ENCODE assay signal across 20 cellular contexts in the genomic region with DNA sequence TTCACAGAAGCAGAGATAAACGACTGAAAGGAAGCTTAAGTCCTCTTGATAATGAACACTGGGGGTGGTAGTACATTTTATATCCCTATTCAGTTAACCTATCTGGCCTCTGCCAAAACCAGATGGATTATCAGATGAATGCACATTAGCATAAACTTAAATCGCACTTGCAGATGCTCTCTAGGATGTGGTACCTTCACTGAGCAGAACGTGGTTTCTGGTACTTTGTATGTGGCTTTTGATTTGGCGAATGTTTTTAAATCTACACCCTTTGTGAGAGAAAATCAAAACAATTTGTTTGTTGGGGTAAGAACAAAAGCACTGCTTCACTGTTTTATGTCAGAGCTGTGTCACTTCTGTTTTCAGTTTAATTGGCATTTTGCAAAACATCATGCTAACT. TPM values are rescaled to one million over a fixed set of nuclear protein-coding genes. Genes with fewer than 3 reads are reported as not detected.
DNase-seq lines count a peak whose midpoint lies in the region; ATAC-seq, FAIRE-seq and TF ChIP-seq lines count a peak whose summit lies in the region.
"Had no signal": no experiment of that assay in that cellular context is flagged by ENCODE, and none has a peak within 500 bp of the region (broad histone marks: within the 10 kb centered on the region; RNA-seq: fewer than 3 reads in every experiment).

No MANE protein-coding gene starts in this region.

- H3K27ac ChIP-seq in K562 (ENCODE audit: extremely low read depth, low read depth, low read length) = no peak overlapping the region
- H3K27ac ChIP-seq: C4-2B had no signal

- TF ChIP-seq EP300 in K562 (IDR thresholded peaks at IDR 0.05; ENCODE audit: low read length) = no peak

- intact Hi-C loops in K562 (cut with micrococcal nuclease) = no loop called here

- H2AFZ ChIP-seq in K562 (ENCODE audit: low read depth, low read length) = no peak overlapping the region

- in situ Hi-C loops in K562 (cut with MboI) = no loop called here

- H3K9me3 ChIP-seq in K562 (replicated peaks; ENCODE audit: control insufficient read depth, insufficient read depth, low read depth, low read length) = no peaks in the 10 kb centered on the region

- POLR2A ChIA-PET in K562 (lab: Yijun Ruan, JAX) = no interaction called here
- POLR2A ChIA-PET in naive thymus-derived CD8-positive, alpha-beta T cell (lab: Charles Lee) = no interaction called here

- no peaks in the 10 kb centered on the region for H4K20me1 ChIP-seq in K562 (replicated peaks; ENCODE audit: control insufficient read depth, insufficient read depth, low read length)

- no peak overlapping the region for H3K4me3 Mint-ChIP-seq in activated CD8-positive, alpha-beta memory T cell treated with anti-CD3 and anti-CD28 coated beads, Interleukin-2, amount 10 ng/mL, durations not matched to agents 7 days and 5 days
- peak overlapping the region in 4 of 10 donors; percentile 6 to 47 (median 18) for H3K4me3 Mint-ChIP-seq in naive thymus-derived CD8-positive, alpha-beta T cell
- no peak overlapping the region for H3K4me3 Mint-ChIP-seq in progenitor cell of endocrine pancreas (ENCODE audit: low read depth)

- no peak overlapping the region for H3K4me3 ChIP-seq in K562

- CTCF ChIA-PET in activated CD8-positive, alpha-beta memory T cell treated with anti-CD3 and anti-CD28 coated beads, Interleukin-2, amount 10 ng/mL, durations not matched to agents 7 days and 5 days (lab: Charles Lee) = no interaction called here
- CTCF ChIA-PET in K562 (lab: Yijun Ruan, JAX; ENCODE audit: low intra/inter-chr PET ratio) = no interaction called here

- FAIRE-seq in H54 (lab: Jason Lieb, UNC) (peak; percentile 15), K562 (lab: Jason Lieb, UNC) (peak; percentile 35)

- H3K4me2 ChIP-seq in K562 (ENCODE audit: insufficient read depth, low read length) = no peak overlapping the region

- H3K9me1 ChIP-seq in K562 (ENCODE audit: control insufficient read depth, insufficient read depth, low read length) = no peaks in the 10 kb centered on the region

- peaks cover 13% of the 10 kb centered on the region for H3K36me3 Mint-ChIP-seq in activated CD8-positive, alpha-beta memory T cell treated with anti-CD3 and anti-CD28 coated beads, Interleukin-2, amount 10 ng/mL, durations not matched to agents 7 days and 5 days
- peaks cover 13 to 45% (median 31%) of the 10 kb centered on the region in 3 donors for H3K36me3 Mint-ChIP-seq in naive thymus-derived CD8-positive, alpha-beta T cell
- H3K36me3 Mint-ChIP-seq in progenitor cell of endocrine pancreas (ENCODE audit: insufficient read depth) = peaks cover 38% of the 10 kb centered on the region

- no peaks in the 10 kb centered on the region for H3K79me2 ChIP-seq in K562 (ENCODE audit: control insufficient read depth, insufficient read depth, low read length)

- H3K9me3 Mint-ChIP-seq in activated CD8-positive, alpha-beta memory T cell treated with anti-CD3 and anti-CD28 coated beads, Interleukin-2, amount 10 ng/mL, durations not matched to agents 7 days and 5 days (ENCODE audit: low read depth) = peaks cover 2% of the 10 kb centered on the region
- H3K9me3 Mint-ChIP-seq in naive thymus-derived CD8-positive, alpha-beta T cell = peaks cover 0 to 18% (median 11%) of the 10 kb centered on the region in 9 donors
- peaks cover 27% of the 10 kb centered on the region for H3K9me3 Mint-ChIP-seq in progenitor cell of endocrine pancreas (ENCODE audit: low read depth)

- H3K27me3 ChIP-seq in K562 (ENCODE audit: control insufficient read depth in 2 of 2, insufficient read depth in 2 of 2, low read length in 2 of 2) = no peaks in the 10 kb centered on the region

- no peak for TF ChIP-seq RAD21 in K562 (CRISPR knock-in tag; conservative IDR thresholded peaks at IDR 0.05 in 1 of 2, IDR thresholded peaks at IDR 0.05 in 1 of 2)

- no peaks in the 10 kb centered on the region for H3K4me1 ChIP-seq in K562 (replicated peaks in 1 of 2; ENCODE audit: control insufficient read depth in 2 of 2, insufficient read depth in 2 of 2, low read length in 2 of 2)

- 22% methylated on average over 3 of the region's 4 CpGs for WGBS in K562 (ENCODE audit: insufficient coverage, low coverage, missing lambda C conversion rate)

- H3K27ac Mint-ChIP-seq in activated CD8-positive, alpha-beta memory T cell treated with anti-CD3 and anti-CD28 coated beads, Interleukin-2, amount 10 ng/mL, durations not matched to agents 7 days and 5 days = no peak overlapping the region
- peak overlapping the region in 2 of 10 donors; percentile 2 to 47 for H3K27ac Mint-ChIP-seq in naive thymus-derived CD8-positive, alpha-beta T cell
- no peak overlapping the region for H3K27ac Mint-ChIP-seq in progenitor cell of endocrine pancreas

- H3K36me3 ChIP-seq in K562 (ENCODE audit: control insufficient read depth, insufficient read depth, low read length) = no peaks in the 10 kb centered on the region

- no peak for DNase-seq in activated CD8-positive, alpha-beta memory T cell treated with anti-CD3 and anti-CD28 coated beads, Interleukin-2, amount 10 ng/mL, durations not matched to agents 7 days and 5 days
- no peak for DNase-seq in activated CD8-positive, alpha-beta memory T cell treated with anti-CD3 and anti-CD28 coated beads, Interleukin-2, amount 50 U/mL, for 48 hours
- DNase-seq in H54 (ENCODE audit: insufficient read length, low spot score) = no peak
- DNase-seq in K562 (ENCODE audit: extremely low read depth in 1 of 4, low spot score in 3 of 4) = no peak
- peak in 4 of 10 donors; percentile 54 to 86 (median 72) for DNase-seq in naive thymus-derived CD8-positive, alpha-beta T cell
- no peak for DNase-seq in NCI-H345 (lab: John Stamatoyannopoulos, UW)
- DNase-seq in progenitor cell of endocrine pancreas (ENCODE audit: low spot score, unreplicated experiment) = no peak
- DNase-seq: Calu3, DMS53, HCEC 1CT, Kasumi-1, MM.1S, NCI-H1105, NCI-H2107, NCI-H2227 treated with DMSO at 0.1 percent for 48 hours, NCI-H524 treated with DMSO at 0.1 percent for 48 hours had no signal

- ATAC-seq in activated CD8-positive, alpha-beta memory T cell treated with anti-CD3 and anti-CD28 coated beads, Interleukin-2, amount 10 ng/mL, durations not matched to agents 7 days and 5 days = peak; percentile 39
- ATAC-seq in K562 = no peak
- ATAC-seq in naive thymus-derived CD8-positive, alpha-beta T cell = peak; percentile 61 to 94
- no peak for ATAC-seq in GM21447 (IDR thresholded peaks at IDR 0.05; ENCODE audit: unreplicated experiment)
- ATAC-seq: Panc1 had no signal

- no peak for TF ChIP-seq POLR2A in H54 (IDR thresholded peaks at IDR 0.05; ENCODE audit: low read depth, low read length)
- TF ChIP-seq POLR2A in K562 (conservative IDR thresholded peaks at IDR 0.05) = no peak

- H3K27me3 Mint-ChIP-seq in activated CD8-positive, alpha-beta memory T cell treated with anti-CD3 and anti-CD28 coated beads, Interleukin-2, amount 10 ng/mL, durations not matched to agents 7 days and 5 days = no peaks in the 10 kb centered on the region
- peaks cover 0 to 1% (median 0%) of the 10 kb centered on the region in 5 donors for H3K27me3 Mint-ChIP-seq in naive thymus-derived CD8-positive, alpha-beta T cell
- no peaks in the 10 kb centered on the region for H3K27me3 Mint-ChIP-seq in progenitor cell of endocrine pancreas

- BruUV-seq in K562 (replicated peaks; lab: Mats Ljungman, UMichigan) = no TSS peak

- peaks cover 25% of the 10 kb centered on the region for H3K4me1 Mint-ChIP-seq in activated CD8-positive, alpha-beta memory T cell treated with anti-CD3 and anti-CD28 coated beads, Interleukin-2, amount 10 ng/mL, durations not matched to agents 7 days and 5 days
- H3K4me1 Mint-ChIP-seq in naive thymus-derived CD8-positive, alpha-beta T cell = peaks cover 18 to 54% (median 31%) of the 10 kb centered on the region in 4 donors
- H3K4me1 Mint-ChIP-seq in progenitor cell of endocrine pancreas (ENCODE audit: low read depth) = peaks cover 5% of the 10 kb centered on the region

- no peak for TF ChIP-seq CTCF in K562 (IDR thresholded peaks at IDR 0.05 in 2 of 3, conservative IDR thresholded peaks at IDR 0.05 in 1 of 3; ENCODE audit: insufficient read depth in 2 of 3, low read depth in 1 of 3, low read length in 3 of 3)
- no peak for TF ChIP-seq CTCF in progenitor cell of endocrine pancreas (IDR thresholded peaks at IDR 0.05; ENCODE audit: unreplicated experiment)

- H3K9ac ChIP-seq in K562 (ENCODE audit: insufficient read depth in 1 of 2, low read depth in 2 of 2, low read length in 2 of 2) = no peak overlapping the region

RNA-seq across cellular contexts. Expression of a gene that starts 21.2 kb away (rescaled TPM):
- total RNA-seq in activated CD8-positive, alpha-beta memory T cell treated with anti-CD3 and anti-CD28 coated beads, Interleukin-2, amount 10 ng/mL, durations not matched to agents 7 days and 5 days = 1 to 10 TPM; 1.5 to 1.8 TPM
- 6.9 and 26.0 TPM in 2 replicates for total RNA-seq in K562 (2011; cell fraction: chromatin; rRNA removed; ENCODE audit: low replicate concordance)
- 4.0 and 4.9 TPM in 2 replicates for total RNA-seq in K562 (2011; cell fraction: nucleolus; rRNA removed)
- 14.7 and 25.3 TPM in 2 replicates for total RNA-seq in K562 (2011; cell fraction: nucleoplasm; rRNA removed)
- total RNA-seq in K562 (2014; rRNA removed) (1.1 and 1.2 TPM in 2 replicates), K562 (2014; rRNA removed; fragmentation: Illumina TruSeq; extraction: Trizol) (3.5 and 4.2 TPM in 2 replicates), K562 (2015; rRNA removed; fragmentation: Illumina TruSeq; extraction: Trizol) (2.9 and 3.4 TPM in 2 replicates), K562 (2021) (1.4 and 1.6 TPM in 2 replicates), progenitor cell of endocrine pancreas (5.7 and 6.1 TPM in 2 replicates)
- polyA plus RNA-seq in K562 (2011; rRNA removed) (1.9 and 2.4 TPM in 2 replicates), K562 (2014; fragmentation: Illumina TruSeq; extraction: Trizol) (1.2 and 1.3 TPM in 2 replicates), K562 (2014; fragmentation: Nextera tagmentation; extraction: Ambion mirVana) (1 to 10 TPM; 2.6 to 3.9 TPM), K562 (2014; rRNA removed) (1.3 and 1.5 TPM in 2 replicates)
- polyA plus RNA-seq in K562 (2011; cell fraction: cytosol; rRNA removed) = 0.22 and 0.68 TPM in 2 replicates
- 5.5 and 6.8 TPM in 2 replicates for polyA plus RNA-seq in K562 (2011; cell fraction: nucleus; rRNA removed)
- 0.91 and 2.1 TPM in 2 replicates for polyA plus RNA-seq in K562 (2012)
- 3.8 and 5.4 TPM in 2 replicates for polyA minus RNA-seq in K562 (2011; rRNA and poly(A)+ RNA removed)
- polyA minus RNA-seq in K562 (2011; cell fraction: cytosol; rRNA and poly(A)+ RNA removed) = not detected in 2 replicates
- polyA minus RNA-seq in K562 (2011; cell fraction: nucleus; rRNA and poly(A)+ RNA removed) = 11.7 and 13.9 TPM in 2 replicates
- total RNA-seq in naive thymus-derived CD8-positive, alpha-beta T cell = 1 to 10 TPM; 3.1 to 3.5 TPM
- 1 to 10 TPM in 1 of 3 donors, under 1 TPM in 2; 0.71 to 1.2 (median 0.74) TPM for polyA plus RNA-seq in naive thymus-derived CD8-positive, alpha-beta T cell

RNA-seq across cellular contexts. Expression of a gene that starts 26.5 kb away (rescaled TPM):
- 1 to 10 TPM in 1 of 2 experiments, under 1 TPM in 1; 0.89 to 1.1 TPM for total RNA-seq in activated CD8-positive, alpha-beta memory T cell treated with anti-CD3 and anti-CD28 coated beads, Interleukin-2, amount 10 ng/mL, durations not matched to agents 7 days and 5 days
- total RNA-seq in K562 (2011; cell fraction: chromatin; rRNA removed; ENCODE audit: low replicate concordance) = 2.5 and 12.5 TPM in 2 replicates
- total RNA-seq in K562 (2011; cell fraction: nucleolus; rRNA removed) = 1.0 and 3.3 TPM in 2 replicates
- 10.9 and 21.6 TPM in 2 replicates for total RNA-seq in K562 (2011; cell fraction: nucleoplasm; rRNA removed)
- total RNA-seq in K562 (2014; rRNA removed) = 0.61 TPM in 1 of 2 replicates, not detected in the other
- total RNA-seq in K562 (2014; rRNA removed; fragmentation: Illumina TruSeq; extraction: Trizol) = 0.91 and 1.6 TPM in 2 replicates
- 1.3 and 1.4 TPM in 2 replicates for total RNA-seq in K562 (2015; rRNA removed; fragmentation: Illumina TruSeq; extraction: Trizol)
- 0.18 and 0.49 TPM in 2 replicates for total RNA-seq in K562 (2021)
- polyA plus RNA-seq in K562 (2011; rRNA removed) = 0.09 and 0.15 TPM in 2 replicates
- polyA plus RNA-seq in K562 (2011; cell fraction: cytosol; rRNA removed) = not detected in 2 replicates
- 0.67 and 0.77 TPM in 2 replicates for polyA plus RNA-seq in K562 (2011; cell fraction: nucleus; rRNA removed)
- polyA plus RNA-seq in K562 (2012) = 0.10 TPM in 1 of 2 replicates, not detected in the other
- polyA plus RNA-seq in K562 (2014; fragmentation: Illumina TruSeq; extraction: Trizol) = not detected in 2 replicates
- under 1 TPM in 1 of 2 experiments, not detected in 1; 0.06 TPM for polyA plus RNA-seq in K562 (2014; fragmentation: Nextera tagmentation; extraction: Ambion mirVana)
- 0.36 TPM in 1 of 2 replicates, not detected in the other for polyA plus RNA-seq in K562 (2014; rRNA removed)
- 7.0 and 8.1 TPM in 2 replicates for polyA minus RNA-seq in K562 (2011; rRNA and poly(A)+ RNA removed)
- polyA minus RNA-seq in K562 (2011; cell fraction: cytosol; rRNA and poly(A)+ RNA removed) = not detected in 2 replicates
- 9.8 and 14.2 TPM in 2 replicates for polyA minus RNA-seq in K562 (2011; cell fraction: nucleus; rRNA and poly(A)+ RNA removed)
- total RNA-seq in naive thymus-derived CD8-positive, alpha-beta T cell = 1 to 10 TPM; 1.2 TPM
- not detected for polyA plus RNA-seq in naive thymus-derived CD8-positive, alpha-beta T cell
- 2.7 and 3.5 TPM in 2 replicates for total RNA-seq in progenitor cell of endocrine pancreas

RNA-seq across cellular contexts. Expression of a gene that starts 31.2 kb away (rescaled TPM):
- total RNA-seq in activated CD8-positive, alpha-beta memory T cell treated with anti-CD3 and anti-CD28 coated beads, Interleukin-2, amount 10 ng/mL, durations not matched to agents 7 days and 5 days = under 1 TPM in 1 of 2 experiments, not detected in 1; 0.76 TPM
- total RNA-seq in K562 (2011; cell fraction: chromatin; rRNA removed; ENCODE audit: low replicate concordance) = 1.3 and 1.4 TPM in 2 replicates
- total RNA-seq in K562 (2011; cell fraction: nucleolus; rRNA removed) = 0.67 and 1.4 TPM in 2 replicates
- total RNA-seq in K562 (2011; cell fraction: nucleoplasm; rRNA removed) = 0.88 and 1.2 TPM in 2 replicates
- 0.82 TPM in 1 of 2 replicates, not detected in the other for total RNA-seq in K562 (2014; rRNA removed)
- total RNA-seq in K562 (2014; rRNA removed; fragmentation: Illumina TruSeq; extraction: Trizol) = not detected in 2 replicates
- total RNA-seq in K562 (2015; rRNA removed; fragmentation: Illumina TruSeq; extraction: Trizol) = 0.41 TPM in 1 of 2 replicates, not detected in the other
- total RNA-seq in K562 (2021) = not detected in 2 replicates
- polyA plus RNA-seq in K562 (2011; rRNA removed) = 0.24 and 0.80 TPM in 2 replicates
- 1.0 TPM in 1 of 2 replicates, not detected in the other for polyA plus RNA-seq in K562 (2011; cell fraction: cytosol; rRNA removed)
- 0.65 and 1.1 TPM in 2 replicates for polyA plus RNA-seq in K562 (2011; cell fraction: nucleus; rRNA removed)
- 0.36 and 0.90 TPM in 2 replicates for polyA plus RNA-seq in K562 (2012)
- polyA plus RNA-seq in K562 (2014; fragmentation: Illumina TruSeq; extraction: Trizol) = 0.93 TPM in 1 of 2 replicates, not detected in the other
- under 1 TPM in 1 of 2 experiments, not detected in 1; 0.18 TPM for polyA plus RNA-seq in K562 (2014; fragmentation: Nextera tagmentation; extraction: Ambion mirVana)
- polyA plus RNA-seq in K562 (2014; rRNA removed) = 0.81 TPM in 1 of 2 replicates, not detected in the other
- polyA minus RNA-seq in K562 (2011; rRNA and poly(A)+ RNA removed) = 0.46 TPM in 1 of 2 replicates, not detected in the other
- not detected in 2 replicates for polyA minus RNA-seq in K562 (2011; cell fraction: cytosol; rRNA and poly(A)+ RNA removed)
- polyA minus RNA-seq in K562 (2011; cell fraction: nucleus; rRNA and poly(A)+ RNA removed) = 1.9 TPM in 1 of 2 replicates, not detected in the other
- total RNA-seq in naive thymus-derived CD8-positive, alpha-beta T cell = not detected
- not detected for polyA plus RNA-seq in naive thymus-derived CD8-positive, alpha-beta T cell
- total RNA-seq in progenitor cell of endocrine pancreas = not detected in 2 replicates
- total RNA-seq: Calu3, HT-29 had no signal

RNA-seq across cellular contexts. Expression of a gene that starts 37.8 kb away (rescaled TPM):
- total RNA-seq in activated CD8-positive, alpha-beta memory T cell treated with anti-CD3 and anti-CD28 coated beads, Interleukin-2, amount 10 ng/mL, durations not matched to agents 7 days and 5 days = 1 to 10 TPM; 1.5 to 2.0 TPM
- 8.5 and 25.6 TPM in 2 replicates for total RNA-seq in K562 (2011; cell fraction: chromatin; rRNA removed; ENCODE audit: low replicate concordance)
- 2.2 and 5.9 TPM in 2 replicates for total RNA-seq in K562 (2011; cell fraction: nucleolus; rRNA removed)
- total RNA-seq in K562 (2011; cell fraction: nucleoplasm; rRNA removed) = 10.1 and 13.9 TPM in 2 replicates
- total RNA-seq in K562 (2014; rRNA removed) = 0.69 and 0.77 TPM in 2 replicates
- 2.3 and 2.7 TPM in 2 replicates for total RNA-seq in K562 (2014; rRNA removed; fragmentation: Illumina TruSeq; extraction: Trizol)
- total RNA-seq in K562 (2015; rRNA removed; fragmentation: Illumina TruSeq; extraction: Trizol) = 1.7 and 1.9 TPM in 2 replicates
- total RNA-seq in K562 (2021) = 0.74 and 0.93 TPM in 2 replicates
- polyA plus RNA-seq in K562 (2011; rRNA removed) = 1.7 and 1.8 TPM in 2 replicates
- polyA plus RNA-seq in K562 (2011; cell fraction: cytosol; rRNA removed) = 0.04 and 0.19 TPM in 2 replicates
- 6.4 and 9.1 TPM in 2 replicates for polyA plus RNA-seq in K562 (2011; cell fraction: nucleus; rRNA removed)
- polyA plus RNA-seq in K562 (2012) = 0.22 and 0.84 TPM in 2 replicates
- polyA plus RNA-seq in K562 (2014; fragmentation: Illumina TruSeq; extraction: Trizol) = 0.55 and 0.67 TPM in 2 replicates
- polyA plus RNA-seq in K562 (2014; fragmentation: Nextera tagmentation; extraction: Ambion mirVana) = under 1 TPM; 0.07 to 0.18 TPM
- polyA plus RNA-seq in K562 (2014; rRNA removed) = 0.44 and 0.45 TPM in 2 replicates
- 11.2 and 12.1 TPM in 2 replicates for polyA minus RNA-seq in K562 (2011; rRNA and poly(A)+ RNA removed)
- not detected in 2 replicates for polyA minus RNA-seq in K562 (2011; cell fraction: cytosol; rRNA and poly(A)+ RNA removed)
- 12.3 and 18.8 TPM in 2 replicates for polyA minus RNA-seq in K562 (2011; cell fraction: nucleus; rRNA and poly(A)+ RNA removed)
- total RNA-seq in naive thymus-derived CD8-positive, alpha-beta T cell = 1 to 10 TPM; 1.7 to 2.1 TPM
- under 1 TPM; 0.14 to 0.25 (median 0.15) TPM for polyA plus RNA-seq in naive thymus-derived CD8-positive, alpha-beta T cell
- 3.8 and 4.0 TPM in 2 replicates for total RNA-seq in progenitor cell of endocrine pancreas

RNA-seq across cellular contexts. Expression of a gene that starts 50.9 kb away (rescaled TPM):
- 1 to 10 TPM in 1 of 2 experiments, under 1 TPM in 1; 0.45 to 1.3 TPM for total RNA-seq in activated CD8-positive, alpha-beta memory T cell treated with anti-CD3 and anti-CD28 coated beads, Interleukin-2, amount 10 ng/mL, durations not matched to agents 7 days and 5 days
- 2.6 and 16.5 TPM in 2 replicates for total RNA-seq in K562 (2011; cell fraction: chromatin; rRNA removed; ENCODE audit: low replicate concordance)
- total RNA-seq in K562 (2011; cell fraction: nucleolus; rRNA removed) = 0.83 and 2.4 TPM in 2 replicates
- total RNA-seq in K562 (2011; cell fraction: nucleoplasm; rRNA removed) = 8.4 and 14.7 TPM in 2 replicates
- 0.57 and 0.59 TPM in 2 replicates for total RNA-seq in K562 (2014; rRNA removed)
- total RNA-seq in K562 (2014; rRNA removed; fragmentation: Illumina TruSeq; extraction: Trizol) = 1.1 and 1.7 TPM in 2 replicates
- 1.4 and 1.6 TPM in 2 replicates for total RNA-seq in K562 (2015; rRNA removed; fragmentation: Illumina TruSeq; extraction: Trizol)
- total RNA-seq in K562 (2021) = 0.44 and 0.49 TPM in 2 replicates
- polyA plus RNA-seq in K562 (2011; rRNA removed) = 0.19 and 0.26 TPM in 2 replicates
- polyA plus RNA-seq in K562 (2011; cell fraction: cytosol; rRNA removed) = not detected in 2 replicates
- polyA plus RNA-seq in K562 (2011; cell fraction: nucleus; rRNA removed) = 0.34 and 0.41 TPM in 2 replicates
- polyA plus RNA-seq in K562 (2012) = not detected in 2 replicates
- 0.07 TPM in 1 of 2 replicates, not detected in the other for polyA plus RNA-seq in K562 (2014; fragmentation: Illumina TruSeq; extraction: Trizol)
- polyA plus RNA-seq in K562 (2014; fragmentation: Nextera tagmentation; extraction: Ambion mirVana) = not detected
- not detected in 2 replicates for polyA plus RNA-seq in K562 (2014; rRNA removed)
- polyA minus RNA-seq in K562 (2011; rRNA and poly(A)+ RNA removed) = 3.1 and 4.5 TPM in 2 replicates
- polyA minus RNA-seq in K562 (2011; cell fraction: cytosol; rRNA and poly(A)+ RNA removed) = not detected in 2 replicates
- 5.6 and 5.8 TPM in 2 replicates for polyA minus RNA-seq in K562 (2011; cell fraction: nucleus; rRNA and poly(A)+ RNA removed)
- total RNA-seq in naive thymus-derived CD8-positive, alpha-beta T cell = 1 to 10 TPM; 1.2 to 1.5 TPM
- not detected for polyA plus RNA-seq in naive thymus-derived CD8-positive, alpha-beta T cell
- total RNA-seq in progenitor cell of endocrine pancreas = 3.0 and 3.4 TPM in 2 replicates

Comparison
In these comparisons a context has a peak if more than half of its experiments do, and no peak if none do; other contexts are left out.
1. ATAC-seq: peak in activated CD8-positive, alpha-beta memory T cell treated with anti-CD3 and anti-CD28 coated beads, Interleukin-2, amount 10 ng/mL, durations not matched to agents 7 days and 5 days (single experiment) and naive thymus-derived CD8-positive, alpha-beta T cell (2 of 2); none in K562 (single experiment) and GM21447 (single experiment).